12 cellular contexts compared by ENCODE assay signal in genomic region chr4:101192244-101192643, GRCh38.
A peak's percentile ranks its signal among the peaks of the same experiment; 100 is the strongest.
DNase-seq lines count a peak whose midpoint lies in the region; ATAC-seq and TF ChIP-seq lines count a peak whose summit lies in the region.
"Had no signal": no experiment of that assay in that cellular context is flagged by ENCODE, and none has a peak within 500 bp of the region (broad histone marks: within the 10 kb centered on the region; RNA-seq: fewer than 3 reads in every experiment).

No MANE protein-coding gene starts in this region.

- peak overlapping the region; percentile 57 for H3K27ac ChIP-seq in brain microvascular endothelial cell

- H3K4me1 Mint-ChIP-seq in nephron progenitor cell: no peaks in the 10 kb centered on the region
- H3K4me1 Mint-ChIP-seq in activated naive CD8-positive, alpha-beta T cell treated with anti-CD3 and anti-CD28 coated beads for 36 hours: peaks cover 20% of the 10 kb centered on the region

- H3K27me3 ChIP-seq in brain microvascular endothelial cell (replicated peaks): no peaks in the 10 kb centered on the region

- no peak overlapping the region for H3K4me3 ChIP-seq in brain microvascular endothelial cell (ENCODE audit: low read depth, low read length)

- peak overlapping the region; percentile 11 for H3K27ac Mint-ChIP-seq in nephron progenitor cell
- H3K27ac Mint-ChIP-seq in activated naive CD8-positive, alpha-beta T cell treated with anti-CD3 and anti-CD28 coated beads for 36 hours: no peak overlapping the region
- H3K27ac Mint-ChIP-seq: activated naive CD4-positive, alpha-beta T cell treated with anti-CD3 and anti-CD28 coated beads, Interleukin-2, amount 50 U/mL, for 24 hours; T-helper 1 cell treated with Interleukin-12 subunit alpha and Interleukin-12 subunit beta and Interleukin-4 antibody, amounts not matched to agents 30 μg/mL and 1 μg/mL, for 36 hours had no signal

- no peak for DNase-seq in brain microvascular endothelial cell
- DNase-seq in nephron progenitor cell: no peak
- no peak for DNase-seq in LoVo (ENCODE audit: low spot score)
- DNase-seq in DMS79 treated with DMSO at 0.1 percent for 48 hours (lab: John Stamatoyannopoulos, UW): no peak
- DNase-seq in activated naive CD8-positive, alpha-beta T cell treated with anti-CD3 and anti-CD28 coated beads for 36 hours: no peak
- DNase-seq in stimulated activated CD4-positive, alpha-beta T cell treated with anti-CD3 and anti-CD28 coated beads, Interleukin-2, amount 100 ng/mL, for 48 hours: no peak
- DNase-seq: Calu3, GOT3 had no signal

- in situ Hi-C loops in brain microvascular endothelial cell (cut with HindIII; ENCODE audit: low pct_ligation_motif_present, low sequenced_read_pairs): no loop called here

- no peaks in the 10 kb centered on the region for H3K36me3 Mint-ChIP-seq in nephron progenitor cell (ENCODE audit: low read depth)
- peaks cover 7% of the 10 kb centered on the region for H3K36me3 Mint-ChIP-seq in activated naive CD8-positive, alpha-beta T cell treated with anti-CD3 and anti-CD28 coated beads for 36 hours

- no peak overlapping the region for H3K4me3 Mint-ChIP-seq in nephron progenitor cell
- no peak overlapping the region for H3K4me3 Mint-ChIP-seq in activated naive CD8-positive, alpha-beta T cell treated with anti-CD3 and anti-CD28 coated beads for 36 hours
- H3K4me3 Mint-ChIP-seq: activated naive CD4-positive, alpha-beta T cell treated with anti-CD3 and anti-CD28 coated beads, Interleukin-2, amount 50 U/mL, for 24 hours; T-helper 1 cell treated with Interleukin-12 subunit alpha and Interleukin-12 subunit beta and Interleukin-4 antibody, amounts not matched to agents 30 μg/mL and 1 μg/mL, for 36 hours had no signal

- no peaks in the 10 kb centered on the region for H3K27me3 Mint-ChIP-seq in nephron progenitor cell (ENCODE audit: low read depth, poor library complexity)
- no peaks in the 10 kb centered on the region for H3K27me3 Mint-ChIP-seq in activated naive CD8-positive, alpha-beta T cell treated with anti-CD3 and anti-CD28 coated beads for 36 hours
- H3K27me3 Mint-ChIP-seq: activated naive CD4-positive, alpha-beta T cell treated with anti-CD3 and anti-CD28 coated beads, Interleukin-2, amount 50 U/mL, for 24 hours had no signal

- H3K36me3 ChIP-seq in brain microvascular endothelial cell (replicated peaks): no peaks in the 10 kb centered on the region

- ATAC-seq in GM18498 (IDR thresholded peaks at IDR 0.05; ENCODE audit: unreplicated experiment): peak; percentile 81
- peak; percentile 84 for ATAC-seq in HG02938 (IDR thresholded peaks at IDR 0.05; ENCODE audit: unreplicated experiment)

- no peaks in the 10 kb centered on the region for H3K9me3 Mint-ChIP-seq in nephron progenitor cell
- no peaks in the 10 kb centered on the region for H3K9me3 Mint-ChIP-seq in activated naive CD8-positive, alpha-beta T cell treated with anti-CD3 and anti-CD28 coated beads for 36 hours
- H3K9me3 Mint-ChIP-seq: activated naive CD4-positive, alpha-beta T cell treated with anti-CD3 and anti-CD28 coated beads, Interleukin-2, amount 50 U/mL, for 24 hours; T-helper 1 cell treated with Interleukin-12 subunit alpha and Interleukin-12 subunit beta and Interleukin-4 antibody, amounts not matched to agents 30 μg/mL and 1 μg/mL, for 36 hours had no signal

- no peak for TF ChIP-seq CTCF in brain microvascular endothelial cell (IDR thresholded peaks at IDR 0.05; ENCODE audit: low read depth, low read length, missing control alignments)
- no peak for TF ChIP-seq CTCF in nephron progenitor cell (IDR thresholded peaks at IDR 0.05)
